Comparison of ENCODE assay signal across 1 cellular context in the genomic region with DNA sequence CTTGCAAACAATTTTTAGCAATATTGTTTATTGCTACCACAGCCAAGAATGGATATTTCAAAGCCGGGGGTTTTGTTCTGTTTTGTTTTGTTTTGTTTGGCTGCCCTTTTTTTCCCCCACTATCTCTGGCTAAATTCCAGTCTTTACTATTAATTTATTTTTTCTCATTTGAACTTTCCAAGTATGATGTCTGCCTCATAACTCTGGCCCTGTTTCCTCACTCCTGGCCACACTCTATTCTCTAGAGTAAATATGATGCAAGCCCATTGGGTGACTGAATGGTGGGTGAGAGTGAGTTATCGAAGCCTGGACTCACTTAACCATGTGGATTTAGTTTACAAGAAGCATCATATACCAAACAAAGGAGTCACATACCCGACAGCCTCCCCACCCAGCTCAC.
TF ChIP-seq lines count a peak whose summit lies in the region.

No MANE protein-coding gene starts in this region.

TF ChIP-seq in endothelial cell of umbilical vein, 7 proteins besides CTCF, POLR2A, EP300 and RAD21:
- TF ChIP-seq POLR2AphosphoS5 (IDR thresholded peaks at IDR 0.05; ENCODE audit: insufficient read depth, low read depth, low read length) (no peak), EZH2 (IDR thresholded peaks at IDR 0.05; ENCODE audit: borderline replicate concordance, low read depth, low read length, severe bottlenecking) (no peak), GATA2 (IDR thresholded peaks at IDR 0.05; ENCODE audit: insufficient read depth, insufficient read length, low read depth, low read length) (no peak)
